8 cellular contexts compared by ENCODE assay signal in the genomic region with DNA sequence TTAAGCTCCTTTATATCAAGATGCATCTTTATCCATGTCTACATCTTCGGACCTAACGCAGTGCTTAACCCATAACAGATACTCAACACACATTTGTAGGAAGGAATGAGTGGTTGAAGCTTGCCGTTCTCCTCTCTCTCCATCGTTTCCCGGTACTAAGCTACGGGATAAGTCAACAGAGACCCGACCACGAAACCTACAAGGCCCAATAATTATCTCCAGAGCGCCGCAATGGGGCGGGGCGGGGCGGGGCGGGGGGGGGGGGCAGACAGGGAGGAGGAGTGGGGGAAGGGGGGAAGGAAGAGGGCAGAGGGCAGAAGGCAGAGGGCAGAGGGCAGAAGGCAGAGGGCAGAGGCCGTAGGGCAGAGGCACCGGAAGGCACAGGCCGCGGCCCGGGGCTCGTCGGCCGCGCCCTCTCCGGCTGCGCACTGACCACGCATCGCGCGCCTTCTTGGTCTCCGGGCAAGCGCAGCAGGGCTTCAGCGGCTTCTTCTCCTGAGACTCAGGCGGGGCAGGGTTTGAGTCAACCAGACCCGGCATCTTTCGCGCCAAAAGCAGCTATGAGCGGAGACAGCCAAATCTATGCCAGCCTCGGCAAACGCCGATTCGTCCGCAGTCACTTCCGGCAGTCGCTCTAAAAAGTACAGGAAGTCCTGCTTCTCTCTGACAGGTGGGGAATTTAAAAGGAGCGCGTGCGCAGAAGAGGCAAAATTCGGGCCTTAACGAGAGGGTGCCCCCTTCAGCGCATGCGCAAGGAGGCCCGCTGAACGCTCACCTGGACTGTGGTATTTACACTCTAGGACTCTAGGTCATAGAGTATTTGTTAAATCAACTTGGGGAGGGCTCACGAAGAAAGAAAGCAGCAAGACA. TPM values are rescaled to one million over a fixed set of nuclear protein-coding genes. Genes with fewer than 3 reads are reported as not detected.
A peak's percentile ranks its signal among the peaks of the same experiment; 100 is the strongest.
DNase-seq lines count a peak whose midpoint lies in the region; ATAC-seq and TF ChIP-seq lines count a peak whose summit lies in the region.

A gene with protein sequence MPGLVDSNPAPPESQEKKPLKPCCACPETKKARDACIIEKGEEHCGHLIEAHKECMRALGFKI (minus strand): TSS at position 636 of the 870 bp plus-strand sequence. CDS start 96 bp downstream, at position 540.

- peak in 1 of 2 donors; percentile 74 for TF ChIP-seq POLR2A in suprapubic skin (IDR thresholded peaks at IDR 0.05)

- no peak; the same call in 1 of the 2 replicates for TF ChIP-seq RAD21 in SK-N-SH (IDR thresholded peaks at IDR 0.05; ENCODE audit: low read length)

- H3F3A ChIP-seq in SK-N-SH (replicated peaks; ENCODE audit: insufficient read depth): no peaks in the 10 kb centered on the region

- H3K4me3 ChIP-seq in SK-N-SH (ENCODE audit: low read depth in 2 of 2, low read length in 1 of 2) (peak within 1 kb of the TSS; percentile 50 to 52), suprapubic skin (peak within 1 kb of the TSS; percentile 64)

- 59% methylated on average over 34 of the region's 54 CpGs for WGBS in SK-N-SH (ENCODE audit: low lambda C conversion rate)
- under 1% methylated on average over 45 of the region's 54 CpGs for WGBS in suprapubic skin

- TF ChIP-seq EP300 in SK-N-SH (IDR thresholded peaks at IDR 0.05; ENCODE audit: borderline replicate concordance in 1 of 2, low read depth in 1 of 2, low read length in 1 of 2) (no peak), suprapubic skin (IDR thresholded peaks at IDR 0.05) (no peak)

- H3K36me3 ChIP-seq in SK-N-SH (replicated peaks in 1 of 2; ENCODE audit: control insufficient read depth in 1 of 2, insufficient read depth in 2 of 2, low read length in 1 of 2): peaks cover 6 to 11% of the 10 kb centered on the region in 2 experiments
- peaks cover 25% of the 10 kb centered on the region for H3K36me3 ChIP-seq in suprapubic skin

- peak; percentile 86 for ATAC-seq in HG02571 (IDR thresholded peaks at IDR 0.05; ENCODE audit: unreplicated experiment)

- CTCF ChIA-PET in SK-N-SH (lab: Yijun Ruan, JAX): interaction anchor here (0.5 to 1.8 kb wide), 4 partner anchors 13 to 436 kb away, joined by 3 to 7 read pairs (median 3); no protein-coding TSS in a partner anchor

- no peak for TF ChIP-seq CTCF in SK-N-SH (IDR thresholded peaks at IDR 0.05)
- TF ChIP-seq CTCF in suprapubic skin (IDR thresholded peaks at IDR 0.05): no peak

- H4K20me1 ChIP-seq in SK-N-SH (ENCODE audit: insufficient read depth): no peaks in the 10 kb centered on the region

- H3K9ac ChIP-seq in SK-N-SH: peak within 1 kb of the TSS; percentile 37

- H3K4me2 ChIP-seq in SK-N-SH: peak within 1 kb of the TSS; percentile 53

- H3K4me1 ChIP-seq in SK-N-SH (ENCODE audit: control insufficient read depth in 1 of 2, insufficient read depth in 2 of 2, low read depth in 1 of 2, low read length in 1 of 2): peaks cover 0 to 27% of the 10 kb centered on the region in 2 experiments; a peak in 2 of 4 replicates
- peaks cover 16% of the 10 kb centered on the region for H3K4me1 ChIP-seq in suprapubic skin

- H3K27ac ChIP-seq in SK-N-SH (ENCODE audit: low read depth in 2 of 2, low read length in 1 of 2) (peak within 1 kb of the TSS; percentile 29 to 81), suprapubic skin (peak within 1 kb of the TSS; percentile 89)

- no peaks in the 10 kb centered on the region for H3K27me3 ChIP-seq in SK-N-SH (ENCODE audit: insufficient read depth)
- H3K27me3 ChIP-seq in suprapubic skin: no peaks in the 10 kb centered on the region

- POLR2A ChIA-PET in SK-N-SH (lab: Yijun Ruan, JAX): interaction anchor here (1.4 to 3.0 kb wide), 5 partner anchors 14 to 214 kb away, joined by 4 to 14 read pairs (median 4); partner anchors contain the start of genes POPDC2, TIMMDC1 and TMEM39A

- peak within 1 kb of the TSS; percentile 66 for H2AFZ ChIP-seq in SK-N-SH (ENCODE audit: low read depth)

- DNase-seq in GM04503 (ENCODE audit: low read depth) (peak; percentile 74), NCI-H1048 (lab: John Stamatoyannopoulos, UW) (peak; percentile 90), SK-N-SH (peak; percentile 62), globus pallidus (ENCODE audit: low spot score) (peak; percentile 92), nucleus accumbens (lab: John Stamatoyannopoulos, UW) (peak; percentile 43 to 96 (median 87)), suprapubic skin (ENCODE audit: low spot score in 2 of 2) (peak; percentile 93 to 96)
- peak; percentile 94 for DNase-seq in activated naive CD4-positive, alpha-beta T cell treated with anti-CD3 and anti-CD28 coated beads, Interleukin-2, amount 50 U/mL, for 16 hours

- peaks cover 8% of the 10 kb centered on the region; the same call in 1 of the 2 replicates for H3K79me2 ChIP-seq in SK-N-SH (ENCODE audit: insufficient read depth)

- H3K9me3 ChIP-seq in SK-N-SH (no peaks in the 10 kb centered on the region), suprapubic skin (no peaks in the 10 kb centered on the region)

- no peaks in the 10 kb centered on the region for H3K9me2 ChIP-seq in SK-N-SH

TF ChIP-seq in SK-N-SH, 30 proteins besides CTCF, POLR2A, EP300 and RAD21:
- TF ChIP-seq NRF1 (IDR thresholded peaks at IDR 0.05; ENCODE audit: low read depth, low read length) (peak; percentile 45; the same call in 1 of the 2 replicates), SMC3 (IDR thresholded peaks at IDR 0.05; ENCODE audit: low read depth, low read length) (no peak), POLR2AphosphoS5 (IDR thresholded peaks at IDR 0.05; ENCODE audit: low read depth, low read length) (no peak), GABPA (IDR thresholded peaks at IDR 0.05; ENCODE audit: low read depth) (peak; percentile 64), RCOR1 (IDR thresholded peaks at IDR 0.05; ENCODE audit: low read length) (no peak), TAF1 (IDR thresholded peaks at IDR 0.05; ENCODE audit: borderline replicate concordance, low read depth, low read length) (no peak), GATA2 (CRISPR knock-in tag; IDR thresholded peaks at IDR 0.05) (no peak), ELF1 (IDR thresholded peaks at IDR 0.05) (peak; percentile 16; the same call in 1 of the 2 replicates)
- TF ChIP-seq, protein P1, sequence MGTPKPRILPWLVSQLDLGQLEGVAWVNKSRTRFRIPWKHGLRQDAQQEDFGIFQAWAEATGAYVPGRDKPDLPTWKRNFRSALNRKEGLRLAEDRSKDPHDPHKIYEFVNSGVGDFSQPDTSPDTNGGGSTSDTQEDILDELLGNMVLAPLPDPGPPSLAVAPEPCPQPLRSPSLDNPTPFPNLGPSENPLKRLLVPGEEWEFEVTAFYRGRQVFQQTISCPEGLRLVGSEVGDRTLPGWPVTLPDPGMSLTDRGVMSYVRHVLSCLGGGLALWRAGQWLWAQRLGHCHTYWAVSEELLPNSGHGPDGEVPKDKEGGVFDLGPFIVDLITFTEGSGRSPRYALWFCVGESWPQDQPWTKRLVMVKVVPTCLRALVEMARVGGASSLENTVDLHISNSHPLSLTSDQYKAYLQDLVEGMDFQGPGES (IDR thresholded peaks at IDR 0.05; ENCODE audit: low read depth, low read length): no peak
- TF ChIP-seq, protein P2, sequence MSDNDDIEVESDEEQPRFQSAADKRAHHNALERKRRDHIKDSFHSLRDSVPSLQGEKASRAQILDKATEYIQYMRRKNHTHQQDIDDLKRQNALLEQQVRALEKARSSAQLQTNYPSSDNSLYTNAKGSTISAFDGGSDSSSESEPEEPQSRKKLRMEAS (IDR thresholded peaks at IDR 0.05; ENCODE audit: low read depth): 0 out of 2 replicates have a peak, but pooled peaks have one; percentile 12

RNA-seq across cellular contexts. Expression of the gene that starts here (rescaled TPM):
- 15.1 and 21.5 TPM in 2 replicates for polyA plus RNA-seq in SK-N-SH (2012; rRNA removed)
- 19.7 and 24.6 TPM in 2 replicates for polyA plus RNA-seq in SK-N-SH (2012; cell fraction: cytosol; rRNA removed)
- polyA plus RNA-seq in SK-N-SH (2012; cell fraction: nucleus; rRNA removed): 3.6 and 8.3 TPM in 2 replicates
- total RNA-seq in suprapubic skin: 10 to 100 TPM; 22.1 to 29.8 (median 26.0) TPM

Comparison
In these comparisons a context has a peak if more than half of its experiments do, and no peak if none do; other contexts are left out.
1. Peak in every context shown above with its lines: DNase-seq, ATAC-seq, H3K4me3 ChIP-seq and H3K27ac ChIP-seq.